ENCODE assay signal across 8 cellular contexts in the genomic region with DNA sequence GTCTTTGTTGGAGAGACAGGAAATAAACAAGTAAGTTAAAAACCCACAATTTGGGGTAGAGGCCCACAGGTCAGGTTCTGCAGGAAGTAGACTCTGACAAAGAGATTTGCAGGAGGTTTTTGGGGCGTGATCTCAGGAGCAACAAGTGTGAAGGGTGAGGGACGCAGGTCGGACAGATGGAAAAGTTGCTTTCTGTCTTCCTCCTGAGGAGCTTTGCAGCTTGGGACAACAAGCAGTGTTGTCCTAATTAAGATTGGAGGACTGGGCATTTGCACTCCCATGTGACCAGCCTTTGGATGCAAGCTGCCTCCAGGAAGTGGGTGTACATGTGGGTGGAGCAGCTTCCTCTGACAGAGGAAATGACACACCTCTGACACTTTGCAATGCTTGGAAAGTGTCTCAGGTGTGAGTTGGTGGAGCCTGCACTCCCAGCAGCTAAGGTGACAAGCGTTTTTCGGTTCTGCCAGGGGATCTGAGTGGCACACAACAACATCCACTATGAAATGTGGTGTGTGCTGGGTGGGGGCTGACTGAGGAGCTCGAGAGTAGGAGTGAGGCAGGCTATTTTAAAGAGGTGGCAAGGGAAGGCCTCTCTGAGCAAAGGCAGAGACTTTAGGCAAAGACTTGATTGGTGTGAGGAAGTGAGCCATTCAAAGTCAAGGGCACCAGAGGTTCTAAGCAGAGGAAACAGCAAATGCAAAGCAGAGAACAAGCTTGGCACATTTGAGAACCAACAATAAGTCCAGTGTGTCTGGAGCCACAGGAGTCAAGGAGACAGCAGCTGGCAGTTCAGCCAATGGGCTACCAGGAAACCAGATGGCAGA.
DNase-seq lines count a peak whose midpoint lies in the region; ATAC-seq, FAIRE-seq and TF ChIP-seq lines count a peak whose summit lies in the region.

No MANE protein-coding gene starts in this region.

- H3K36me3 ChIP-seq in OCI-LY3 (replicated peaks; ENCODE audit: low read depth, low read length) = no peaks in the 10 kb centered on the region

- peak overlapping the region; percentile 21 to 84 (median 72) for H3K4me3 Mint-ChIP-seq in naive B cell

- no peak overlapping the region for H3K27ac ChIP-seq in OCI-LY3 (ENCODE audit: low read length)

- H3K4me3 ChIP-seq in OCI-LY3 (ENCODE audit: low read length) = peak overlapping the region; percentile 5; the same call in 1 of the 2 replicates

- ATAC-seq in GM18909 (IDR thresholded peaks at IDR 0.05; ENCODE audit: poor library complexity, unreplicated experiment) (peak; percentile 68), naive B cell (ENCODE audit: low read depth in 2 of 2) (peak; percentile 64 to 68), HG02970 (IDR thresholded peaks at IDR 0.05; ENCODE audit: low FRiP score, unreplicated experiment) (no peak)

- peaks cover 48% of the 10 kb centered on the region for H3K4me1 ChIP-seq in OCI-LY3 (ENCODE audit: low read length)

- H3K4me1 Mint-ChIP-seq in naive B cell = peaks cover 29 to 51% (median 37%) of the 10 kb centered on the region in 3 donors

- H3K9me3 Mint-ChIP-seq in naive B cell = peaks cover 0 to 10% (median 0%) of the 10 kb centered on the region in 7 donors

- peak overlapping the region; percentile 40 to 95 (median 82) for H3K27ac Mint-ChIP-seq in naive B cell

- no peaks in the 10 kb centered on the region for H3K27me3 ChIP-seq in OCI-LY3 (ENCODE audit: low read depth, low read length)

- no peak for TF ChIP-seq POLR2A in H54 (IDR thresholded peaks at IDR 0.05; ENCODE audit: low read depth, low read length)

- no peaks in the 10 kb centered on the region for H4K20me1 ChIP-seq in OCI-LY3 (ENCODE audit: insufficient read depth, low read length)

- no peaks in the 10 kb centered on the region for H3K9me3 ChIP-seq in OCI-LY3 (ENCODE audit: insufficient read depth, low read length)

- FAIRE-seq in H54 (lab: Jason Lieb, UNC) = no peak

- peak overlapping the region; percentile 86 for H2AFZ ChIP-seq in OCI-LY3 (ENCODE audit: low read depth, low read length)

- no peak overlapping the region; the same call in 1 of the 2 replicates for H3K9ac ChIP-seq in OCI-LY3 (ENCODE audit: low read length)

- TF ChIP-seq CTCF in OCI-LY3 (IDR thresholded peaks at IDR 0.05; ENCODE audit: low read depth, low read length) = no peak
- TF ChIP-seq CTCF in GM20000 (IDR thresholded peaks at IDR 0.05; ENCODE audit: extremely low read depth, missing control alignments) = no peak

- H3K27me3 Mint-ChIP-seq in naive B cell = no peaks in the 10 kb centered on the region

- peak; percentile 76 for DNase-seq in activated naive CD4-positive, alpha-beta T cell treated with Interleukin-2 at 50 U/mL for 16 hours
- DNase-seq in naive B cell (peak; percentile 40), GM20000 (ENCODE audit: low spot score) (no peak), H54 (ENCODE audit: insufficient read length, low spot score) (no peak), AG08396 (ENCODE audit: low spot score) (no peak)

- H3K36me3 Mint-ChIP-seq in naive B cell = peaks cover 8 to 12% of the 10 kb centered on the region in 2 donors

- H3K79me2 ChIP-seq in OCI-LY3 (ENCODE audit: low read length) = no peaks in the 10 kb centered on the region

- peak overlapping the region; percentile 55 for H3K4me2 ChIP-seq in OCI-LY3 (ENCODE audit: low read length)

Comparison
In these comparisons a context has a peak if more than half of its experiments do, and no peak if none do; other contexts are left out.
1. DNase-seq: peak in activated naive CD4-positive, alpha-beta T cell treated with Interleukin-2 at 50 U/mL for 16 hours (single experiment) and naive B cell (single experiment); none in GM20000 (single experiment), H54 (single experiment) and AG08396 (single experiment).